In genomic region chr7:77736991-77737390, GRCh38 we compare ENCODE assay signal across 27 cellular contexts.
"Had no signal": no experiment of that assay in that cellular context is flagged by ENCODE, and none has a peak within 500 bp of the region (broad histone marks: within the 10 kb centered on the region; RNA-seq: fewer than 3 reads in every experiment).

No MANE protein-coding gene starts in this region.

- DNase-seq: cerebellar nuclear complex; cortex of kidney; effector memory CD8-positive, alpha-beta T cell; erythroblast; esophagus squamous epithelium; hypothalamus; immature natural killer cell; kidney; mesenchymal stem cell; midbrain; naive thymus-derived CD4-positive, alpha-beta T cell; occipital lobe; pancreas; right lobe of liver; stimulated activated CD4-positive, alpha-beta T cell treated with anti-CD3 and anti-CD28 coated beads, Interleukin-12 subunit alpha, Interleukin-12 subunit beta, amount 100 ng/mL, for 4 hours; stimulated activated CD4-positive, alpha-beta T cell treated with anti-CD3 and anti-CD28 coated beads, Interleukin-1b, Interleukin-23, amount 100 ng/mL, for 48 hours; stimulated activated CD4-positive, alpha-beta T cell treated with anti-CD3 and anti-CD28 coated beads, Interleukin-4, amount 100 ng/mL, for 1 hour; stimulated activated CD8-positive, alpha-beta memory T cell treated with anti-CD3 and anti-CD28 coated beads, Interleukin-4, amount 100 ng/mL, for 48 hours; stimulated activated naive CD4-positive, alpha-beta T cell treated with Interleukin-2 at 50 U/mL for 16 hours; stomach; thyroid gland; trophoblast cell had no signal

- H3K9me3 Mint-ChIP-seq: effector memory CD8-positive, alpha-beta T cell; naive thymus-derived CD4-positive, alpha-beta T cell had no signal

- H3K27me3 ChIP-seq: esophagus squamous epithelium, pancreas, right lobe of liver, stomach, thyroid gland, vagina had no signal

- H3K4me2 ChIP-seq: smooth muscle cell had no signal

- H3K4me3 Mint-ChIP-seq: effector memory CD8-positive, alpha-beta T cell; immature natural killer cell; naive thymus-derived CD4-positive, alpha-beta T cell had no signal

- H3K4me3 ChIP-seq: esophagus squamous epithelium, lung, pancreas, right lobe of liver, smooth muscle cell, stomach, thyroid gland, vagina had no signal

- H3K27me3 Mint-ChIP-seq: effector memory CD8-positive, alpha-beta T cell; naive thymus-derived CD4-positive, alpha-beta T cell had no signal

- H3K36me3 ChIP-seq: pancreas, thyroid gland had no signal

- H3K27ac ChIP-seq: esophagus squamous epithelium, pancreas, right lobe of liver, stomach, thyroid gland, vagina had no signal

- H3K9me3 ChIP-seq: esophagus squamous epithelium, right lobe of liver, stomach, thyroid gland, vagina had no signal

- FAIRE-seq: frontal cortex had no signal

- ATAC-seq: effector memory CD8-positive, alpha-beta T cell; left lobe of liver; naive thymus-derived CD4-positive, alpha-beta T cell; pancreas; right lobe of liver had no signal
